9 cellular contexts compared by ENCODE assay signal in genomic region chr20:63873477-63873971, GRCh38. TPM values are rescaled to one million over a fixed set of nuclear protein-coding genes. Genes with fewer than 3 reads are reported as not detected.
DNase-seq lines count a peak whose midpoint lies in the region; ATAC-seq and TF ChIP-seq lines count a peak whose summit lies in the region.
"Had no signal": no experiment of that assay in that cellular context is flagged by ENCODE, and none has a peak within 500 bp of the region (broad histone marks: within the 10 kb centered on the region; RNA-seq: fewer than 3 reads in every experiment).

No MANE protein-coding gene starts in this region.

- no peaks in the 10 kb centered on the region for H3K4me1 ChIP-seq in thyroid gland

- H3K36me3 ChIP-seq in thyroid gland, result peaks cover 63 to 67% of the 10 kb centered on the region in 2 donors

- intact Hi-C loops in activated CD4-positive, alpha-beta T cell treated with anti-CD3 and anti-CD28 coated beads for 36 hours (cut with DNase I, micrococcal nuclease), result loop anchor here (1.0 kb wide), 2 partner anchors 8 to 21 kb away; partner anchors contain the start of gene TPD52L2 (in 2 of the 2)
- intact Hi-C loops in thyroid gland (cut with DNase I), result no loop called here

- H3K4me3 ChIP-seq in thyroid gland (replicated peaks in 1 of 3), result no peak overlapping the region
- H3K4me3 ChIP-seq: coronary artery had no signal

- no peaks in the 10 kb centered on the region for H3K27me3 ChIP-seq in thyroid gland

- peak; percentile 76 for DNase-seq in activated CD4-positive, alpha-beta T cell treated with anti-CD3 and anti-CD28 coated beads for 36 hours
- DNase-seq in activated CD4-positive, alpha-beta T cell treated with anti-CD3 and anti-CD28 coated beads for 1 hour, result no peak
- peak; percentile 94 for DNase-seq in iris pigment epithelial cell (ENCODE audit: low read depth)
- DNase-seq in thyroid gland, result peak; percentile 29 to 35
- DNase-seq in GM20000 (ENCODE audit: low spot score), result no peak
- no peak for DNase-seq in NCI-H187 (lab: John Stamatoyannopoulos, UW)

- no peaks in the 10 kb centered on the region for H3K9me3 ChIP-seq in thyroid gland

- no peaks in the 10 kb centered on the region for H3K9me3 Mint-ChIP-seq in activated CD4-positive, alpha-beta T cell treated with anti-CD3 and anti-CD28 coated beads for 36 hours (ENCODE audit: low read depth)
- no peaks in the 10 kb centered on the region for H3K9me3 Mint-ChIP-seq in activated naive CD8-positive, alpha-beta T cell (ENCODE audit: low read depth)

- H3K4me3 Mint-ChIP-seq in activated CD4-positive, alpha-beta T cell treated with anti-CD3 and anti-CD28 coated beads for 36 hours, result no peak overlapping the region
- peak overlapping the region; percentile 27 for H3K4me3 Mint-ChIP-seq in activated naive CD8-positive, alpha-beta T cell

- no peak for TF ChIP-seq POLR2A in thyroid gland (IDR thresholded peaks at IDR 0.05)

- H3K27me3 Mint-ChIP-seq in activated CD4-positive, alpha-beta T cell treated with anti-CD3 and anti-CD28 coated beads for 36 hours, result no peaks in the 10 kb centered on the region
- H3K27me3 Mint-ChIP-seq in activated naive CD8-positive, alpha-beta T cell, result no peaks in the 10 kb centered on the region

- WGBS in thyroid gland, 2 donors, result 81 to 82% methylated on average over 14 of the region's 14 CpGs

- POLR2A ChIA-PET in activated CD4-positive, alpha-beta T cell treated with anti-CD3 and anti-CD28 coated beads for 36 hours (lab: Charles Lee), result interaction anchor here (0.7 kb wide), 1 partner anchor 8 kb away, joined by 3 read pairs; the partner anchor contains the start of gene TPD52L2

- peak overlapping the region; percentile 87 for H3K27ac Mint-ChIP-seq in activated CD4-positive, alpha-beta T cell treated with anti-CD3 and anti-CD28 coated beads for 36 hours
- H3K27ac Mint-ChIP-seq in activated naive CD8-positive, alpha-beta T cell, result peak overlapping the region; percentile 41

- TF ChIP-seq CTCF in thyroid gland (IDR thresholded peaks at IDR 0.05) (no peak), GM20000 (IDR thresholded peaks at IDR 0.05; ENCODE audit: extremely low read depth, missing control alignments) (no peak)

- CTCF ChIA-PET in activated CD4-positive, alpha-beta T cell treated with anti-CD3 and anti-CD28 coated beads for 36 hours (lab: Charles Lee), result interaction anchor here (0.9 to 1.1 kb wide), 2 partner anchors 8 to 166 kb away, joined by 3 read pairs; partner anchors contain the start of genes ARFRP1, TPD52L2 and ZGPAT

- peak overlapping the region; percentile 45 to 69 (median 52) for H3K27ac ChIP-seq in thyroid gland

- H3K4me1 Mint-ChIP-seq in activated CD4-positive, alpha-beta T cell treated with anti-CD3 and anti-CD28 coated beads for 36 hours, result peaks cover 11% of the 10 kb centered on the region
- peaks cover 6% of the 10 kb centered on the region for H3K4me1 Mint-ChIP-seq in activated naive CD8-positive, alpha-beta T cell (ENCODE audit: low read depth)

- peaks cover 47% of the 10 kb centered on the region for H3K36me3 Mint-ChIP-seq in activated CD4-positive, alpha-beta T cell treated with anti-CD3 and anti-CD28 coated beads for 36 hours (ENCODE audit: low read depth)
- H3K36me3 Mint-ChIP-seq in activated naive CD8-positive, alpha-beta T cell, result peaks cover 6% of the 10 kb centered on the region

- peak; percentile 100 for ATAC-seq in activated CD4-positive, alpha-beta T cell treated with anti-CD3 and anti-CD28 coated beads for 36 hours
- ATAC-seq in HG02884 (IDR thresholded peaks at IDR 0.05; ENCODE audit: unreplicated experiment), result no peak

RNA-seq across cellular contexts. Expression of gene TPD52L2, which starts 8.5 kb away (rescaled TPM):
- 10 to 100 TPM; 54.0 to 56.3 TPM for total RNA-seq in activated CD4-positive, alpha-beta T cell treated with anti-CD3 and anti-CD28 coated beads for 36 hours
- total RNA-seq in thyroid gland, result 10 to 100 TPM; 69.4 to 93.3 (median 89.6) TPM

RNA-seq across cellular contexts. Expression of gene ABHD16B, which starts 12.2 kb away (rescaled TPM):
- under 1 TPM; 0.11 to 0.16 TPM for total RNA-seq in activated CD4-positive, alpha-beta T cell treated with anti-CD3 and anti-CD28 coated beads for 36 hours
- total RNA-seq in thyroid gland, result not detected

RNA-seq across cellular contexts. Expression of gene DNAJC5, which starts 21.4 kb away (rescaled TPM):
- total RNA-seq in activated CD4-positive, alpha-beta T cell treated with anti-CD3 and anti-CD28 coated beads for 36 hours, result 10 to 100 TPM; 30.1 to 34.3 TPM
- 10 to 100 TPM; 38.4 to 87.4 (median 75.1) TPM for total RNA-seq in thyroid gland

RNA-seq across cellular contexts. Expression of gene ZBTB46, which starts 42.5 kb away (rescaled TPM):
- 1 to 10 TPM in 1 of 2 experiments, under 1 TPM in 1; 0.88 to 1.3 TPM for total RNA-seq in activated CD4-positive, alpha-beta T cell treated with anti-CD3 and anti-CD28 coated beads for 36 hours
- total RNA-seq in thyroid gland, result 10 to 100 TPM; 15.9 to 39.9 (median 27.7) TPM

Comparison
In these comparisons a context has a peak if more than half of its experiments do, and no peak if none do; other contexts are left out.
1. DNase-seq: peak in activated CD4-positive, alpha-beta T cell treated with anti-CD3 and anti-CD28 coated beads for 36 hours (single experiment), iris pigment epithelial cell (single experiment) and thyroid gland (2 of 2); none in activated CD4-positive, alpha-beta T cell treated with anti-CD3 and anti-CD28 coated beads for 1 hour (single experiment), GM20000 (single experiment) and NCI-H187 (0 of 2).